8 cellular contexts compared by ENCODE assay signal in the genomic region with DNA sequence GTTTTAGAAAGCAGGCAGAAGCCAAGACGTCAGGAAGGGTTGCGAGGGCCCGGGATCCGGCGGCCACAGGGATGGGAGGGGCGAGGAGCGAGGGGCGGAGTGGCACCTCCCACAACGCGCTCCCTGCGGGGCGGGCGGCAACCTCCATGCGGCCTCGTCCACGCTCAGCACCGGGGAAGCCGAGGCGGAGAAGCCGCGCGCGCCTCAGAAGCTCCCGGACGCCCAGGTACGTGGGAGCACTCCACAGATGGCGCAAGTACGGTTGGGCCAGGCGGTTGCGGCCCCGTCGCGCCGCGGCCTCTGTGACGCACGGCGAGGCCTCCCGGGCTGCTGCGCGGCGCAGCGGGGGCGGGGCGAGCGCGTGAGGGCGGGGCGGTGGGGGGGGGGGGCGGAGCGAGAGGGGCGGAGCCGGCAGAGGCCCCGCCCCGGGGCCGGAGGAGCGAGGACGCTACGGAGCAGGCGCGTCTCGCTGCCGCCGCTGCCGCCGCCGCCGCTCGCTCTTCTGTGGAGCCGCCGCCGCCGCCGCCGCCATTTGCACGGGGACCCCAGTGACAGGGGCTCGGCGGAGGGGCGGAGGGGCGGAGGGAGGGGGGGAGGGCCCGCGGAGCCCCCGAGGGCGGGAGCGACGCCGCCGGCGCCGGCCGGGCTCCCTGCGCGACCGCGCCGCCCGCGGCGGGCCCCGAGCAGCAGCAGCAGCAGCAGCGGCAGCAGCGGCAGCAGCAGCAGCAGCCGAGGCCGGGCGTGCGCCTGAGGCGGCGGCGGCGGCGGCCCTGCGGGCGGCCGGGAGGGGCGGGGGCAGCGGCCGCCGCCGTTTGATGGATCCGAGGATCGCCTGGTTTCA. TPM values are rescaled to one million over a fixed set of nuclear protein-coding genes. Genes with fewer than 3 reads are reported as not detected.
DNase-seq lines count a peak whose midpoint lies in the region; ATAC-seq and TF ChIP-seq lines count a peak whose summit lies in the region.

A gene (plus strand): TSS at position 500 of the 841 bp plus-strand sequence. CDS start 316 bp downstream, at position 816.

- H3K9me3 ChIP-seq in ovary: no peaks in the 10 kb centered on the region
- no peaks in the 10 kb centered on the region for H3K9me3 ChIP-seq in thoracic aorta

- H3K36me3 ChIP-seq in GM06990 (ENCODE audit: control insufficient read depth, insufficient read depth, low read length) (no peaks in the 10 kb centered on the region; the same call in 1 of the 2 replicates), ovary (no peaks in the 10 kb centered on the region), thoracic aorta (no peaks in the 10 kb centered on the region)

- no peak for TF ChIP-seq EP300 in ovary (IDR thresholded peaks at IDR 0.05)

- H3K27me3 Mint-ChIP-seq in activated naive CD8-positive, alpha-beta T cell: no peaks in the 10 kb centered on the region
- peaks cover 10% of the 10 kb centered on the region for H3K27me3 Mint-ChIP-seq in glutamatergic neuron (ENCODE audit: unreplicated experiment)

- DNase-seq in GM06990 (ENCODE audit: extremely low read depth, insufficient read length): peak; percentile 94
- DNase-seq in GOT3 (lab: John Stamatoyannopoulos, UW): peak; percentile 96
- peak; percentile 53 to 61 for DNase-seq in Kasumi-1 (lab: John Stamatoyannopoulos, UW)
- DNase-seq in SKM-1 treated with dmso at 0.1 percent for 144 hours (lab: John Stamatoyannopoulos, UW; ENCODE audit: unreplicated experiment): peak; percentile 79
- DNase-seq in glutamatergic neuron: peak; percentile 85
- peak; percentile 84 to 91 (median 89) for DNase-seq in ovary
- DNase-seq in thoracic aorta (ENCODE audit: low spot score): peak; percentile 31

- peaks cover 6% of the 10 kb centered on the region for H3K4me1 ChIP-seq in ovary (ENCODE audit: insufficient read depth)
- peaks cover 12 to 30% of the 10 kb centered on the region in 2 donors for H3K4me1 ChIP-seq in thoracic aorta (ENCODE audit: control insufficient read depth in 1 of 2, low read depth in 2 of 2)

- H3K27ac ChIP-seq in ovary (peak within 1 kb of the TSS; percentile 76 to 99), thoracic aorta (peak within 1 kb of the TSS; percentile 93)

- peaks cover 3% of the 10 kb centered on the region for H3K36me3 Mint-ChIP-seq in activated naive CD8-positive, alpha-beta T cell
- H3K36me3 Mint-ChIP-seq in glutamatergic neuron (ENCODE audit: unreplicated experiment): no peaks in the 10 kb centered on the region

- H3K4me1 Mint-ChIP-seq in activated naive CD8-positive, alpha-beta T cell (ENCODE audit: low read depth): peaks cover 35% of the 10 kb centered on the region
- H3K4me1 Mint-ChIP-seq in glutamatergic neuron (ENCODE audit: low read depth, unreplicated experiment): peaks cover 15% of the 10 kb centered on the region

- no peak for TF ChIP-seq CTCF in GM06990 (IDR thresholded peaks at IDR 0.05; ENCODE audit: insufficient read depth, low read length, poor library complexity, severe bottlenecking)
- TF ChIP-seq CTCF in glutamatergic neuron (IDR thresholded peaks at IDR 0.05; ENCODE audit: partially characterized antibody, unreplicated experiment): no peak
- TF ChIP-seq CTCF in ovary (IDR thresholded peaks at IDR 0.05): no peak
- TF ChIP-seq CTCF in thoracic aorta (IDR thresholded peaks at IDR 0.05): no peak

- ATAC-seq in thoracic aorta (ENCODE audit: insufficient number of reproducible peaks, low FRiP score, low read depth): peak; percentile 83

- intact Hi-C loops in ovary (cut with DNase I): loop anchor here in 3 of 4 donors (5.0 to 10.0 kb wide), 3 partner anchors 52 to 128 kb away; a partner anchor contains a TSS

- WGBS in ovary, 3 donors: 0 to 1% (median 1%) methylated on average over 44 to 116 of the region's 121 CpGs

- no peaks in the 10 kb centered on the region for H3K27me3 ChIP-seq in GM06990 (replicated peaks; ENCODE audit: control insufficient read depth, insufficient read depth, low read length)
- no peaks in the 10 kb centered on the region for H3K27me3 ChIP-seq in ovary
- H3K27me3 ChIP-seq in thoracic aorta (replicated peaks; ENCODE audit: insufficient read depth): no peaks in the 10 kb centered on the region

- H3K9me3 Mint-ChIP-seq in activated naive CD8-positive, alpha-beta T cell (ENCODE audit: low read depth): no peaks in the 10 kb centered on the region
- peaks cover 7% of the 10 kb centered on the region for H3K9me3 Mint-ChIP-seq in glutamatergic neuron (ENCODE audit: unreplicated experiment)

- peak within 1 kb of the TSS; percentile 95 for H3K4me3 Mint-ChIP-seq in activated naive CD8-positive, alpha-beta T cell
- H3K4me3 Mint-ChIP-seq in glutamatergic neuron (ENCODE audit: unreplicated experiment): peak within 1 kb of the TSS; percentile 93

- TF ChIP-seq POLR2A in ovary (IDR thresholded peaks at IDR 0.05): peak; percentile 90

- H3K27ac Mint-ChIP-seq in activated naive CD8-positive, alpha-beta T cell: peak within 1 kb of the TSS; percentile 99
- peak within 1 kb of the TSS; percentile 64 for H3K27ac Mint-ChIP-seq in glutamatergic neuron (ENCODE audit: unreplicated experiment)

- H3K4me3 ChIP-seq in GM06990 (replicated peaks; ENCODE audit: low read depth, low read length) (peak within 1 kb of the TSS; percentile 90), ovary (peak within 1 kb of the TSS; percentile 80), thoracic aorta (peak within 1 kb of the TSS; percentile 82)

RNA-seq across cellular contexts. Expression of the gene that starts here (rescaled TPM):
- total RNA-seq in glutamatergic neuron (ENCODE audit: unreplicated experiment) (9.5 TPM), ovary (10 to 100 TPM in 6 of 7 donors, 1 to 10 TPM in 1; 9.7 to 17.7 (median 12.3) TPM), thoracic aorta (10 to 100 TPM; 15.0 to 15.9 TPM)
- polyA plus RNA-seq in ovary: 10 to 100 TPM in 1 of 2 donors, 1 to 10 TPM in 1; 5.3 to 13.5 TPM

Comparison
In these comparisons a context has a peak if more than half of its experiments do, and no peak if none do; other contexts are left out.
1. Peak in every context shown above with its lines: DNase-seq, ATAC-seq, H3K4me3 ChIP-seq and H3K27ac ChIP-seq.
2. DNase-seq: peak in every context shown above with its lines; median percentile 96 in GOT3; 94 in GM06990; 89 in ovary; 85 in glutamatergic neuron; 79 in SKM-1 treated with dmso at 0.1 percent for 144 hours; 57 in Kasumi-1; 31 in thoracic aorta.